Comparison of ENCODE assay signal across 14 cellular contexts in genomic region chr19:49165111-49165750, GRCh38. TPM values are rescaled to one million over a fixed set of nuclear protein-coding genes. Genes with fewer than 3 reads are reported as not detected.
A peak's percentile ranks its signal among the peaks of the same experiment; 100 is the strongest.
DNase-seq lines count a peak whose midpoint lies in the region; ATAC-seq and FAIRE-seq lines count a peak whose summit lies in the region.
"Had no signal": no experiment of that assay in that cellular context is flagged by ENCODE, and none has a peak within 500 bp of the region (broad histone marks: within the 10 kb centered on the region; RNA-seq: fewer than 3 reads in every experiment).

No MANE protein-coding gene starts in this region.

- FAIRE-seq in RCC 7860 (lab: Jason Lieb, UNC): no peak
- FAIRE-seq: endometrium, GM12878 had no signal

- no peaks in the 10 kb centered on the region for H3K36me3 ChIP-seq in muscle layer of duodenum (ENCODE audit: control insufficient read depth in 1 of 2, insufficient read depth in 2 of 2, low read length in 2 of 2)
- H3K36me3 ChIP-seq in urinary bladder (ENCODE audit: insufficient read depth): no peaks in the 10 kb centered on the region

- H3K4me3 ChIP-seq in muscle layer of duodenum (ENCODE audit: low read depth in 1 of 2, low read length in 2 of 2): peak overlapping the region in 1 of 2 donors; percentile 19
- H3K4me3 ChIP-seq in urinary bladder (ENCODE audit: low read depth, low read length): no peak overlapping the region
- H3K4me3 ChIP-seq: GM12878 had no signal

- H3K27me3 ChIP-seq in muscle layer of duodenum (ENCODE audit: low read depth, low read length): no peaks in the 10 kb centered on the region

- DNase-seq in NCI-H2196 (lab: John Stamatoyannopoulos, UW; ENCODE audit: unreplicated experiment): peak; percentile 29
- no peak for DNase-seq in NCI-H2196 treated with DMSO at 0.1 percent for 48 hours (lab: John Stamatoyannopoulos, UW; ENCODE audit: unreplicated experiment)
- DNase-seq in glomerular endothelial cell (ENCODE audit: extremely low read depth, low read depth, low spot score): peak; percentile 36
- no peak for DNase-seq in NAMALWA (ENCODE audit: low spot score)
- DNase-seq in stimulated activated naive CD8-positive, alpha-beta T cell treated with anti-CD3 and anti-CD28 coated beads, Interleukin-15, amount 100 ng/mL, for 72 hours: no peak
- no peak for DNase-seq in RCC 7860 (ENCODE audit: low spot score)
- DNase-seq: activated CD4-positive, alpha-beta memory T cell treated with anti-CD3 and anti-CD28 coated beads, Interleukin-2, amount 10 ng/mL, durations not matched to agents 7 days and 5 days; NCI-H82 had no signal

- H3K27me3 Mint-ChIP-seq in stimulated activated naive CD8-positive, alpha-beta T cell treated with anti-CD3 and anti-CD28 coated beads, Interleukin-15, amount 100 ng/mL, for 72 hours: peaks cover 41% of the 10 kb centered on the region

- ATAC-seq in stimulated activated naive CD8-positive, alpha-beta T cell treated with anti-CD3 and anti-CD28 coated beads, Interleukin-15, amount 100 ng/mL, for 72 hours: no peak
- ATAC-seq: GM12878 had no signal

- no peak overlapping the region for H3K4me3 Mint-ChIP-seq in stimulated activated naive CD8-positive, alpha-beta T cell treated with anti-CD3 and anti-CD28 coated beads, Interleukin-15, amount 100 ng/mL, for 72 hours
- H3K4me3 Mint-ChIP-seq: activated CD4-positive, alpha-beta memory T cell treated with anti-CD3 and anti-CD28 coated beads, Interleukin-2, amount 10 ng/mL, durations not matched to agents 7 days and 5 days; activated naive CD8-positive, alpha-beta T cell had no signal

- H3K4me1 ChIP-seq in muscle layer of duodenum (ENCODE audit: control insufficient read depth in 1 of 2, insufficient read depth in 2 of 2, low read length in 2 of 2) (peaks cover 3 to 9% of the 10 kb centered on the region in 2 donors), urinary bladder (ENCODE audit: insufficient read depth) (no peaks in the 10 kb centered on the region)

- no peak overlapping the region for H3K27ac Mint-ChIP-seq in stimulated activated naive CD8-positive, alpha-beta T cell treated with anti-CD3 and anti-CD28 coated beads, Interleukin-15, amount 100 ng/mL, for 72 hours
- H3K27ac Mint-ChIP-seq: activated CD4-positive, alpha-beta memory T cell treated with anti-CD3 and anti-CD28 coated beads, Interleukin-2, amount 10 ng/mL, durations not matched to agents 7 days and 5 days; activated naive CD8-positive, alpha-beta T cell had no signal

- no peaks in the 10 kb centered on the region for H3K4me1 Mint-ChIP-seq in stimulated activated naive CD8-positive, alpha-beta T cell treated with anti-CD3 and anti-CD28 coated beads, Interleukin-15, amount 100 ng/mL, for 72 hours
- H3K4me1 Mint-ChIP-seq: activated CD4-positive, alpha-beta memory T cell treated with anti-CD3 and anti-CD28 coated beads, Interleukin-2, amount 10 ng/mL, durations not matched to agents 7 days and 5 days had no signal

- no peaks in the 10 kb centered on the region for H3K9me3 Mint-ChIP-seq in stimulated activated naive CD8-positive, alpha-beta T cell treated with anti-CD3 and anti-CD28 coated beads, Interleukin-15, amount 100 ng/mL, for 72 hours
- H3K9me3 Mint-ChIP-seq: activated CD4-positive, alpha-beta memory T cell treated with anti-CD3 and anti-CD28 coated beads, Interleukin-2, amount 10 ng/mL, durations not matched to agents 7 days and 5 days had no signal

- no peaks in the 10 kb centered on the region for H3K9me3 ChIP-seq in muscle layer of duodenum (ENCODE audit: control insufficient read depth in 1 of 2, low read length in 2 of 2)

- 61% methylated on average over 24 of the region's 24 CpGs for WGBS in urinary bladder

- H3K27ac ChIP-seq in muscle layer of duodenum (ENCODE audit: low read length) (peak overlapping the region; percentile 50), urinary bladder (ENCODE audit: low read depth) (peak overlapping the region; percentile 25)

RNA-seq across cellular contexts. Expression of gene TRPM4, which starts 7.6 kb away (rescaled TPM):
- 35.5 and 39.5 TPM in 2 replicates for total RNA-seq in glomerular endothelial cell
- total RNA-seq in urinary bladder: 18.0 TPM
- 18.8 TPM for polyA plus RNA-seq in urinary bladder

RNA-seq across cellular contexts. Expression of gene HRC, which starts 10.0 kb away (rescaled TPM):
- not detected in 2 replicates for total RNA-seq in glomerular endothelial cell
- 5.2 TPM for total RNA-seq in urinary bladder
- 3.8 TPM for polyA plus RNA-seq in urinary bladder
- total RNA-seq: A172; activated CD4-positive, alpha-beta memory T cell treated with anti-CD3 and anti-CD28 coated beads, Interleukin-2, amount 10 ng/mL, durations not matched to agents 7 days and 5 days; GM12878 had no signal

RNA-seq across cellular contexts. Expression of gene PPFIA3, which starts 45.9 kb away (rescaled TPM):
- total RNA-seq in glomerular endothelial cell: 3.8 and 4.6 TPM in 2 replicates
- 5.2 TPM for total RNA-seq in urinary bladder
- polyA plus RNA-seq in urinary bladder: 12.2 TPM

RNA-seq across cellular contexts. Expression of gene C19orf73, which starts 46.3 kb away (rescaled TPM):
- total RNA-seq in glomerular endothelial cell: 1.9 and 3.3 TPM in 2 replicates
- not detected for total RNA-seq in urinary bladder
- polyA plus RNA-seq in urinary bladder: 1.6 TPM
- total RNA-seq: A172 had no signal

RNA-seq across cellular contexts. Expression of gene LIN7B, which starts 51.1 kb away (rescaled TPM):
- 5.4 and 7.7 TPM in 2 replicates for total RNA-seq in glomerular endothelial cell
- total RNA-seq in urinary bladder: 4.7 TPM
- polyA plus RNA-seq in urinary bladder: 18.5 TPM

Comparison
In these comparisons a context has a peak if more than half of its experiments do, and no peak if none do; other contexts are left out.
1. DNase-seq: peak in NCI-H2196 (single experiment) and glomerular endothelial cell (single experiment); none in NCI-H2196 treated with DMSO at 0.1 percent for 48 hours (single experiment), NAMALWA (single experiment), stimulated activated naive CD8-positive, alpha-beta T cell treated with anti-CD3 and anti-CD28 coated beads, Interleukin-15, amount 100 ng/mL, for 72 hours (0 of 2) and RCC 7860 (single experiment).